13 cellular contexts compared by ENCODE assay signal in genomic region chr22:36469094-36469710, GRCh38. TPM values are rescaled to one million over a fixed set of nuclear protein-coding genes. Genes with fewer than 3 reads are reported as not detected.
DNase-seq lines count a peak whose midpoint lies in the region; ATAC-seq and TF ChIP-seq lines count a peak whose summit lies in the region.
"Had no signal": no experiment of that assay in that cellular context is flagged by ENCODE, and none has a peak within 500 bp of the region (broad histone marks: within the 10 kb centered on the region; RNA-seq: fewer than 3 reads in every experiment).

No MANE protein-coding gene starts in this region.

- H4K20me1 ChIP-seq in GM23248 (ENCODE audit: insufficient read depth) = no peaks in the 10 kb centered on the region

- H3K4me3 ChIP-seq in HL-60 (replicated peaks; ENCODE audit: insufficient read depth, low read length) (no peak overlapping the region), astrocyte of the spinal cord (ENCODE audit: low read depth, low read length) (no peak overlapping the region), lower lobe of right lung (no peak overlapping the region), stomach (no peak overlapping the region), testis (no peak overlapping the region), GM23248 (no peak overlapping the region)
- H3K4me3 ChIP-seq: pancreas had no signal

- H3K4me1 ChIP-seq in lower lobe of right lung = peaks cover 66% of the 10 kb centered on the region
- H3K4me1 ChIP-seq in stomach = peaks cover 40 to 83% (median 56%) of the 10 kb centered on the region in 4 donors
- H3K4me1 ChIP-seq in testis = peaks cover 18% of the 10 kb centered on the region
- H3K4me1 ChIP-seq in GM23248 (ENCODE audit: insufficient read depth) = peaks cover 53% of the 10 kb centered on the region

- no peak for DNase-seq in HL-60 (ENCODE audit: low read depth in 1 of 2, low spot score in 1 of 2)
- peak; percentile 21 for DNase-seq in astrocyte of the spinal cord (ENCODE audit: low read depth, low spot score)
- DNase-seq in lower lobe of right lung = no peak
- DNase-seq in stomach = no peak
- no peak for DNase-seq in testis
- no peak for DNase-seq in SW 1271 (lab: John Stamatoyannopoulos, UW)
- DNase-seq in GM23248 = no peak
- DNase-seq: amniotic stem cell; effector memory CD4-positive, alpha-beta T cell; NCI-H1694 treated with DMSO at 0.1 percent for 48 hours; pancreas; stimulated activated CD4-positive, alpha-beta T cell treated with anti-CD3 and anti-CD28 coated beads, Interleukin-2, amount 100 ng/mL, for 48 hours had no signal

- 51 to 71% (median 61%) methylated on average over 13 to 14 of the region's 14 CpGs for WGBS in stomach, 5 donors
- 84 to 90% methylated on average over 10 to 14 of the region's 14 CpGs for WGBS in testis, 2 donors
- WGBS in GM23248 (ENCODE audit: low coverage in 1 of 2, low lambda C conversion rate in 2 of 2, missing lambda C conversion rate in 2 of 2), 2 experiments = 90% methylated on average over 14 of the region's 14 CpGs

- H3K9ac ChIP-seq in GM23248 = no peak overlapping the region

- no peak overlapping the region for H3K4me2 ChIP-seq in GM23248 (ENCODE audit: unreplicated experiment)

- no peaks in the 10 kb centered on the region for H3K9me3 ChIP-seq in lower lobe of right lung
- H3K9me3 ChIP-seq in stomach = no peaks in the 10 kb centered on the region
- no peaks in the 10 kb centered on the region for H3K9me3 ChIP-seq in testis
- no peaks in the 10 kb centered on the region for H3K9me3 ChIP-seq in GM23248 (ENCODE audit: low read depth)
- H3K9me3 ChIP-seq: pancreas had no signal

- H3K79me2 ChIP-seq in GM23248 (ENCODE audit: insufficient read depth) = peaks cover 28% of the 10 kb centered on the region

- no peak overlapping the region for H2AFZ ChIP-seq in GM23248

- ATAC-seq in lower lobe of right lung = no peak
- ATAC-seq: left lobe of liver, pancreas had no signal

- H3K27me3 ChIP-seq in HL-60 (ENCODE audit: insufficient read depth, poor library complexity, severe bottlenecking) = no peaks in the 10 kb centered on the region
- no peaks in the 10 kb centered on the region for H3K27me3 ChIP-seq in lower lobe of right lung (ENCODE audit: low read depth)
- no peaks in the 10 kb centered on the region for H3K27me3 ChIP-seq in stomach
- H3K27me3 ChIP-seq in testis = no peaks in the 10 kb centered on the region
- H3K27me3 ChIP-seq in GM23248 (replicated peaks; ENCODE audit: insufficient read depth) = no peaks in the 10 kb centered on the region
- H3K27me3 ChIP-seq: pancreas had no signal

- H3K9me2 ChIP-seq in GM23248 (ENCODE audit: insufficient read depth) = no peaks in the 10 kb centered on the region

- H3K36me3 ChIP-seq in lower lobe of right lung (peaks cover 40% of the 10 kb centered on the region), stomach (peaks cover 13 to 54% (median 52%) of the 10 kb centered on the region in 4 donors), testis (ENCODE audit: low read depth, missing control alignments) (no peaks in the 10 kb centered on the region), GM23248 (ENCODE audit: low read depth) (no peaks in the 10 kb centered on the region; the same call in 1 of the 2 replicates)

- in situ Hi-C loops in astrocyte of the spinal cord (cut with HindIII; ENCODE audit: low sequenced_read_pairs) = no loop called here
- in situ Hi-C loops in GM23248 (cut with MboI) = loop anchor here (10.0 kb wide), 1 partner anchor 164 kb away; no protein-coding TSS in a partner anchor

- H3K27ac ChIP-seq in HL-60 (replicated peaks) = peak overlapping the region; percentile 2
- peak overlapping the region; percentile 66 for H3K27ac ChIP-seq in lower lobe of right lung
- H3K27ac ChIP-seq in stomach = peak overlapping the region in 4 of 5 donors; percentile 76 to 94 (median 84)
- H3K27ac ChIP-seq in testis = no peak overlapping the region
- no peak overlapping the region for H3K27ac ChIP-seq in GM23248

- no peak for TF ChIP-seq POLR2A in stomach (IDR thresholded peaks at IDR 0.05)
- TF ChIP-seq POLR2A in testis (IDR thresholded peaks at IDR 0.05) = no peak

- TF ChIP-seq EP300 in stomach (IDR thresholded peaks at IDR 0.05) = no peak

- TF ChIP-seq CTCF in HL-60 (IDR thresholded peaks at IDR 0.05; ENCODE audit: insufficient read depth, low read length) = no peak
- TF ChIP-seq CTCF in astrocyte of the spinal cord (IDR thresholded peaks at IDR 0.05; ENCODE audit: low read depth, low read length) = no peak
- TF ChIP-seq CTCF in lower lobe of right lung (IDR thresholded peaks at IDR 0.05) = no peak
- no peak for TF ChIP-seq CTCF in stomach (IDR thresholded peaks at IDR 0.05)
- no peak for TF ChIP-seq CTCF in testis (IDR thresholded peaks at IDR 0.05)

- intact Hi-C loops in lower lobe of right lung (cut with DNase I) (no loop called here), stomach (cut with DNase I; ENCODE audit: low total_unique reads) (no loop called here), testis (cut with DNase I; ENCODE audit: low total_unique reads) (no loop called here)

- peaks cover 45% of the 10 kb centered on the region for H3F3A ChIP-seq in GM23248 (ENCODE audit: insufficient read depth)

RNA-seq across cellular contexts. Expression of gene TXN2, which starts 12.2 kb away (rescaled TPM):
- total RNA-seq in lower lobe of right lung (56.4 TPM), stomach (100 to 1,000 TPM in 1 of 5 donors, 10 to 100 TPM in 3, 1 to 10 TPM in 1; 7.0 to 279 (median 43.7) TPM), testis (100 to 1,000 TPM in 1 of 2 donors, 10 to 100 TPM in 1; 92.4 to 141 TPM)
- polyA plus RNA-seq in stomach (100 to 1,000 TPM in 2 of 3 donors, 10 to 100 TPM in 1; 86.8 to 144 (median 124) TPM), testis (ENCODE audit: insufficient read depth, low read depth, low replicate concordance) (95.6 TPM), GM23248 (2016; fragmentation: Nextera tagmentation; extraction: Ambion mirVana) (104 and 109 TPM in 2 replicates)
- 24.0 and 33.1 TPM in 2 replicates for total RNA-seq in GM23248 (2014; rRNA removed; shearing (Covaris generic))

RNA-seq across cellular contexts. Expression of gene FOXRED2, which starts 37.6 kb away (rescaled TPM):
- total RNA-seq in lower lobe of right lung (13.2 TPM), stomach (10 to 100 TPM in 1 of 5 donors, 1 to 10 TPM in 4; 2.9 to 17.5 (median 6.5) TPM), testis (10 to 100 TPM; 23.8 to 34.6 TPM)
- polyA plus RNA-seq in stomach (1 to 10 TPM in 2 of 3 donors, under 1 TPM in 1; 0.76 to 2.5 (median 1.9) TPM), testis (ENCODE audit: insufficient read depth, low read depth, low replicate concordance) (17.7 TPM), GM23248 (2016; fragmentation: Nextera tagmentation; extraction: Ambion mirVana) (5.0 and 6.5 TPM in 2 replicates)
- 4.2 and 4.4 TPM in 2 replicates for total RNA-seq in GM23248 (2014; rRNA removed; shearing (Covaris generic))

RNA-seq across cellular contexts. Expression of gene EIF3D, which starts 59.8 kb away (rescaled TPM):
- total RNA-seq in lower lobe of right lung (133 TPM), stomach (100 to 1,000 TPM in 4 of 5 donors, 10 to 100 TPM in 1; 80.4 to 212 (median 160) TPM), testis (100 to 1,000 TPM; 150 to 163 TPM)
- polyA plus RNA-seq in stomach (100 to 1,000 TPM; 172 to 242 (median 230) TPM), testis (ENCODE audit: insufficient read depth, low read depth, low replicate concordance) (176 TPM), GM23248 (2016; fragmentation: Nextera tagmentation; extraction: Ambion mirVana) (122 and 129 TPM in 2 replicates)
- 310 and 377 TPM in 2 replicates for total RNA-seq in GM23248 (2014; rRNA removed; shearing (Covaris generic))

Comparison
In these comparisons a context has a peak if more than half of its experiments do, and no peak if none do; other contexts are left out.
1. H3K27ac ChIP-seq: peak in HL-60 (single experiment), lower lobe of right lung (single experiment) and stomach (4 of 5); none in testis (0 of 2) and GM23248 (single experiment).